In the genomic region with DNA sequence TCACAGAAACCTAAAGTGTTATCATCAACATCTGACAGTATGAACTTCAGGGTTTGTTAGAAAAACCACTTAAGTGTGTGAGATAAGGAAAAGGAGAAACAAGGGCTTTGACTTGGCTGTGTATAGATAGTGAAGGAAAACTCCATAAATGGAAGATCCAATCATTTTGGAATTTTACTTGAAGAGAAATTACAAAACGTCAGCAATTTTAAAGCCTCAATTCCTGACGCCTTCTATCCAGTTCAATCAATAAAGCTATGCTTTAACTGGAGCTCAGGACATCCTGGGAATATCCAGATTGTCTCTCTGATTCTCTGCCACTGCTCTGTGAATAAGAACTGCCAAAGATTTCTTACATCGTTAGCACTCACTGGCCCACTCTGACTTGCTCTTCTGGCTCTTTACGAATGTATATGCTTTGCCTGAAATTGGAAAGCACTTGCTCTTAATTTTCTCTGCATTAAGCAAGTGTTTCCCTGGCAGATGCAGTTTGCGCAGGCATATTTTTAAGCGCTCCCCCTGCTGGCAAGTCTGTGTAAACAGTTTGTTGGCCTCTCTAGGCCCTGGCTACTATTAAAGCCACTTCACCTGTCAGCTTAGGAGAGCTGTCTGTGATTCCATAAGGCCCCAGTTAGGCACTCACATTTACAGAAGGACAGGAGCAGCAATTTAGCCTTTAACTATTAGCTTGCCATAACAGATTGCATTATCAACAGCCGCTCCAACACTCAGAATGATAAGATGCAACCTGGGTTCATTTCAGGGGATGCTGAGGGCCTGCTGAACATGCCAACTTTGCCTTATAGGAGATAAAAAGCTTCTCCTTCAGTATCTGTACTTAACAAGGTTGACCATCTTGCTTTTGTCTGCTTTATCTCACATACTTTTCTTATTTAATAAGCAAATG, we compare ENCODE assay signal across 8 cellular contexts.
DNase-seq lines count a peak whose midpoint lies in the region; ATAC-seq and TF ChIP-seq lines count a peak whose summit lies in the region.

No MANE protein-coding gene starts in this region.

- no peak for TF ChIP-seq POLR2A in thyroid gland (IDR thresholded peaks at IDR 0.05)

- H3K4me1 ChIP-seq in endodermal cell (ENCODE audit: control insufficient read depth, insufficient read depth, low read length): no peaks in the 10 kb centered on the region
- H3K4me1 ChIP-seq in thyroid gland: no peaks in the 10 kb centered on the region

- H3K27me3 Mint-ChIP-seq in endodermal cell (ENCODE audit: insufficient read depth) (peaks cover 5% of the 10 kb centered on the region), mesothelial cell of epicardium (ENCODE audit: low read depth) (no peaks in the 10 kb centered on the region)

- no peaks in the 10 kb centered on the region for H3K27me3 ChIP-seq in endodermal cell (ENCODE audit: control insufficient read depth, insufficient read depth, low read length, poor library complexity, severe bottlenecking)
- H3K27me3 ChIP-seq in thyroid gland: no peaks in the 10 kb centered on the region

- no peaks in the 10 kb centered on the region for H3K36me3 ChIP-seq in endodermal cell (ENCODE audit: control insufficient read depth, insufficient read depth, low read length)
- no peaks in the 10 kb centered on the region for H3K36me3 ChIP-seq in thyroid gland

- whole genome bisulfite sequencing in endodermal cell (ENCODE audit: insufficient coverage in 1 of 2, insufficient read length in 1 of 2), 2 experiments: 30 to 43% methylated on average over 5 to 7 of the region's 7 CpGs
- 31 to 32% methylated on average over 7 of the region's 7 CpGs for WGBS in thyroid gland, 2 donors

- H3K9ac ChIP-seq in endodermal cell (ENCODE audit: extremely low read depth, low read length, poor library complexity, severe bottlenecking): no peak overlapping the region

- DNase-seq in NCI-H2107 treated with DMSO at 0.1 percent for 48 hours (lab: John Stamatoyannopoulos, UW; ENCODE audit: unreplicated experiment): peak; percentile 59
- peak; percentile 10 for DNase-seq in activated CD4-positive, alpha-beta T cell treated with anti-CD3 and anti-CD28 coated beads for 1 hour
- peak; percentile 79 for DNase-seq in endodermal cell
- DNase-seq in mesothelial cell of epicardium (ENCODE audit: low spot score in 2 of 2, unreplicated experiment in 2 of 2): peak in 1 of 2 experiments; percentile 50
- DNase-seq in thyroid gland: peak; percentile 20 to 33

- H3K9me3 Mint-ChIP-seq in endodermal cell (no peaks in the 10 kb centered on the region), mesothelial cell of epicardium (peaks cover 19% of the 10 kb centered on the region)

- H3K4me3 ChIP-seq in endodermal cell (ENCODE audit: low read length) (no peak overlapping the region), thyroid gland (replicated peaks in 1 of 3) (no peak overlapping the region)

- H3K4me3 Mint-ChIP-seq in endodermal cell (no peak overlapping the region), mesothelial cell of epicardium (no peak overlapping the region)

- H3K27ac Mint-ChIP-seq in endodermal cell: no peak overlapping the region
- no peak overlapping the region for H3K27ac Mint-ChIP-seq in mesothelial cell of epicardium

- intact Hi-C loops in thyroid gland (cut with DNase I): no loop called here

- no peaks in the 10 kb centered on the region for H3K36me3 Mint-ChIP-seq in endodermal cell (ENCODE audit: low read depth)
- no peaks in the 10 kb centered on the region for H3K36me3 Mint-ChIP-seq in mesothelial cell of epicardium

- TF ChIP-seq CTCF in 22Rv1 (IDR thresholded peaks at IDR 0.05) (peak; percentile 80), GM12874 (IDR thresholded peaks at IDR 0.05; ENCODE audit: insufficient read depth, low read depth, low read length) (peak; percentile 54; the same call in 1 of the 2 replicates), endodermal cell (conservative IDR thresholded peaks at IDR 0.05) (peak; percentile 95), mesothelial cell of epicardium (IDR thresholded peaks at IDR 0.05; ENCODE audit: unreplicated experiment) (peak; percentile 81), thyroid gland (IDR thresholded peaks at IDR 0.05) (peak; percentile 16 to 60 (median 46))

- no peak overlapping the region for H3K27ac ChIP-seq in 22Rv1
- no peak overlapping the region for H3K27ac ChIP-seq in endodermal cell (ENCODE audit: low read depth, low read length)
- no peak overlapping the region for H3K27ac ChIP-seq in thyroid gland

- H3K4me1 Mint-ChIP-seq in endodermal cell (peaks cover 18% of the 10 kb centered on the region), mesothelial cell of epicardium (peaks cover 8% of the 10 kb centered on the region)

- peak; percentile 84 for ATAC-seq in HG02970 (IDR thresholded peaks at IDR 0.05; ENCODE audit: low FRiP score, unreplicated experiment)

- no peaks in the 10 kb centered on the region for H3K9me3 ChIP-seq in endodermal cell (ENCODE audit: control insufficient read depth, low read length)
- H3K9me3 ChIP-seq in thyroid gland: no peaks in the 10 kb centered on the region
